Comparison of ENCODE assay signal across 1 cellular context in genomic region chr1:82330330-82330729, GRCh38.
TF ChIP-seq lines count a peak whose summit lies in the region.

No MANE protein-coding gene starts in this region.

TF ChIP-seq in IMR-90, 13 proteins besides CTCF, POLR2A, EP300 and RAD21 (continued from another document):
- TF ChIP-seq RFX5 (IDR thresholded peaks at IDR 0.05; ENCODE audit: low read depth, low read length), result no peak
- TF ChIP-seq FOS (IDR thresholded peaks at IDR 0.05; ENCODE audit: low read depth, low read length), result no peak
- no peak for TF ChIP-seq MXI1 (IDR thresholded peaks at IDR 0.05; ENCODE audit: borderline replicate concordance, low read depth, low read length)
- no peak for TF ChIP-seq SMC3 (IDR thresholded peaks at IDR 0.05; ENCODE audit: low read depth, low read length)
- TF ChIP-seq CHD1 (IDR thresholded peaks at IDR 0.05; ENCODE audit: low read depth, low read length), result no peak
